18 cellular contexts compared by ENCODE assay signal in genomic region chr2:98551316-98551715, GRCh38. TPM values are rescaled to one million over a fixed set of nuclear protein-coding genes. Genes with fewer than 3 reads are reported as not detected.
A peak's percentile ranks its signal among the peaks of the same experiment; 100 is the strongest.
DNase-seq lines count a peak whose midpoint lies in the region; ATAC-seq, FAIRE-seq and TF ChIP-seq lines count a peak whose summit lies in the region.
"Had no signal": no experiment of that assay in that cellular context is flagged by ENCODE, and none has a peak within 500 bp of the region (broad histone marks: within the 10 kb centered on the region; RNA-seq: fewer than 3 reads in every experiment).

No MANE protein-coding gene starts in this region.

- no peak overlapping the region for H3K4me3 Mint-ChIP-seq in activated T-helper 2 cell treated with anti-CD3 and anti-CD28 coated beads, Interferon-gamma antibody, Interleukin-2, Interleukin-4, amounts not matched to agents 10 μg/mL and 5 μg/mL and 100 μg/mL, durations not matched to agents 14 hours and 24 hours and 36 hours (ENCODE audit: low read depth)
- H3K4me3 Mint-ChIP-seq: neural progenitor cell had no signal

- H3K4me1 ChIP-seq in BLaER1 treated with 17β-estradiol and CSF1 and Interleukin-3, amounts not matched to agents 10 nM and 100 nM = peaks cover 50 to 69% (median 58%) of the 10 kb centered on the region in 10 experiments
- H3K4me1 ChIP-seq in IMR-90 (ENCODE audit: control insufficient read depth, insufficient read depth, low read length) (no peaks in the 10 kb centered on the region; the same call in 1 of the 2 replicates), GM23248 (ENCODE audit: insufficient read depth) (no peaks in the 10 kb centered on the region)
- H3K4me1 ChIP-seq: neural progenitor cell had no signal

- H3K9me1 ChIP-seq in IMR-90 (ENCODE audit: insufficient read depth, low read length) = peaks cover 6% of the 10 kb centered on the region; the same call in 1 of the 2 replicates

- TF ChIP-seq POLR2A in IMR-90 (IDR thresholded peaks at IDR 0.05; ENCODE audit: low read depth, low read length) (no peak), GM12892 (IDR thresholded peaks at IDR 0.05; ENCODE audit: low read depth, low read length) (no peak)

- no peak overlapping the region for H2BK120ac ChIP-seq in IMR-90 (ENCODE audit: low read depth, low read length)

- H3K79me2 ChIP-seq in GM23248 (ENCODE audit: insufficient read depth) = no peaks in the 10 kb centered on the region

- peaks cover 47% of the 10 kb centered on the region for H3K4me1 Mint-ChIP-seq in activated T-helper 2 cell treated with anti-CD3 and anti-CD28 coated beads, Interferon-gamma antibody, Interleukin-2, Interleukin-4, amounts not matched to agents 10 μg/mL and 5 μg/mL and 100 μg/mL, durations not matched to agents 14 hours and 24 hours and 36 hours (ENCODE audit: low read depth)
- H3K4me1 Mint-ChIP-seq: neural progenitor cell had no signal

- H3K9me3 Mint-ChIP-seq in activated T-helper 2 cell treated with anti-CD3 and anti-CD28 coated beads, Interferon-gamma antibody, Interleukin-2, Interleukin-4, amounts not matched to agents 10 μg/mL and 5 μg/mL and 100 μg/mL, durations not matched to agents 14 hours and 24 hours and 36 hours = no peaks in the 10 kb centered on the region
- H3K9me3 Mint-ChIP-seq: neural progenitor cell had no signal

- in situ Hi-C loops in IMR-90 (cut with MboI; ENCODE audit: low sequenced_read_pairs) = no loop called here
- in situ Hi-C loops in GM23248 (cut with MboI) = no loop called here

- H3K9me2 ChIP-seq in GM23248 (ENCODE audit: insufficient read depth) = no peaks in the 10 kb centered on the region

- no peak overlapping the region for H3K4me3 ChIP-seq in BLaER1 treated with 17β-estradiol and CSF1 and Interleukin-3, amounts not matched to agents 10 nM and 100 nM
- H3K4me3 ChIP-seq in IMR-90 (ENCODE audit: insufficient read depth, low read depth, low read length) (no peak overlapping the region), GM23248 (no peak overlapping the region)
- H3K4me3 ChIP-seq: neural progenitor cell, SK-N-MC had no signal

- FAIRE-seq in GM12892 (lab: Jason Lieb, UNC) = no peak
- FAIRE-seq: bronchial epithelial cell had no signal

- no peak overlapping the region for H4K8ac ChIP-seq in IMR-90 (ENCODE audit: low read depth in 2 of 2, low read length in 2 of 2)

- H4K5ac ChIP-seq in IMR-90 (ENCODE audit: low read depth, low read length) = no peak overlapping the region

- CTCF ChIA-PET in IMR-90 (lab: Yijun Ruan, JAX) = interaction anchor here (0.6 to 1.3 kb wide), 2 partner anchors 9 to 24 kb away, joined by 3 read pairs; no protein-coding TSS in a partner anchor

- H3K27me3 ChIP-seq in BLaER1 treated with 17β-estradiol and CSF1 and Interleukin-3, amounts not matched to agents 10 nM and 100 nM = no peaks in the 10 kb centered on the region
- H3K27me3 ChIP-seq in IMR-90 (ENCODE audit: control insufficient read depth, insufficient read depth, low read length) = no peaks in the 10 kb centered on the region
- H3K27me3 ChIP-seq in GM23248 (replicated peaks; ENCODE audit: insufficient read depth) = no peaks in the 10 kb centered on the region
- H3K27me3 ChIP-seq: neural progenitor cell had no signal

- no TSS peak for BruUV-seq in IMR-90 (replicated peaks; lab: Mats Ljungman, UMichigan)

- peak overlapping the region; percentile 51 for H3K27ac Mint-ChIP-seq in activated T-helper 2 cell treated with anti-CD3 and anti-CD28 coated beads, Interferon-gamma antibody, Interleukin-2, Interleukin-4, amounts not matched to agents 10 μg/mL and 5 μg/mL and 100 μg/mL, durations not matched to agents 14 hours and 24 hours and 36 hours
- H3K27ac Mint-ChIP-seq: neural progenitor cell had no signal

- no peak overlapping the region for H4K91ac ChIP-seq in IMR-90 (ENCODE audit: insufficient read depth, low read depth, low read length)

- H2AK9ac ChIP-seq in IMR-90 (replicated peaks; ENCODE audit: low read depth, low read length, poor library complexity) = peak overlapping the region; percentile 33

- H3K18ac ChIP-seq in IMR-90 (ENCODE audit: low read depth, low read length) = no peak overlapping the region

- no peaks in the 10 kb centered on the region for H3K79me1 ChIP-seq in IMR-90 (ENCODE audit: low read depth in 1 of 2, low read length in 2 of 2)

- H3K9ac ChIP-seq in BLaER1 treated with 17β-estradiol and CSF1 and Interleukin-3, amounts not matched to agents 10 nM and 100 nM = no peak overlapping the region
- H3K9ac ChIP-seq in IMR-90 (ENCODE audit: low read depth, low read length) (no peak overlapping the region), GM23248 (no peak overlapping the region)
- H3K9ac ChIP-seq: neural progenitor cell had no signal

- H3K14ac ChIP-seq in IMR-90 (replicated peaks; ENCODE audit: low read depth, low read length) = no peak overlapping the region

- H3K56ac ChIP-seq in IMR-90 (ENCODE audit: extremely low read depth, insufficient read depth, low read length) = no peak overlapping the region

- H3K36me3 Mint-ChIP-seq in activated T-helper 2 cell treated with anti-CD3 and anti-CD28 coated beads, Interferon-gamma antibody, Interleukin-2, Interleukin-4, amounts not matched to agents 10 μg/mL and 5 μg/mL and 100 μg/mL, durations not matched to agents 14 hours and 24 hours and 36 hours (ENCODE audit: low read depth) = peaks cover 73% of the 10 kb centered on the region

- no peak for DNase-seq in IMR-90
- DNase-seq in activated T-helper 2 cell treated with anti-CD3 and anti-CD28 coated beads, Interferon-gamma antibody, Interleukin-2, Interleukin-4, amounts not matched to agents 10 μg/mL and 5 μg/mL and 100 μg/mL, durations not matched to agents 14 hours and 24 hours and 36 hours (ENCODE audit: low spot score) = peak; percentile 27
- DNase-seq in stimulated activated CD4-positive, alpha-beta T cell treated with anti-CD3 and anti-CD28 coated beads, Interleukin-2, amount 100 ng/mL, for 24 hours = peak; percentile 27 to 42
- no peak for DNase-seq in GM23248
- no peak for DNase-seq in NCI-H2107 treated with DMSO at 0.1 percent for 48 hours (lab: John Stamatoyannopoulos, UW; ENCODE audit: unreplicated experiment)
- DNase-seq in GM12892 (ENCODE audit: insufficient read length) = no peak
- DNase-seq: activated gamma-delta T cell treated with Interleukin-2 at 50 U/mL for 16 hours, DND-41, foreskin fibroblast, mammary epithelial cell, NCI-H1417, right cardiac atrium had no signal

- no peak overlapping the region for H3K27ac ChIP-seq in BLaER1 treated with 17β-estradiol and CSF1 and Interleukin-3, amounts not matched to agents 10 nM and 100 nM
- H3K27ac ChIP-seq in IMR-90 (ENCODE audit: insufficient read depth, low read length) (no peak overlapping the region), GM23248 (no peak overlapping the region)
- H3K27ac ChIP-seq: neural progenitor cell, SK-N-MC had no signal

- peaks cover 35 to 86% (median 59%) of the 10 kb centered on the region in 11 experiments for H3K36me3 ChIP-seq in BLaER1 treated with 17β-estradiol and CSF1 and Interleukin-3, amounts not matched to agents 10 nM and 100 nM
- H3K36me3 ChIP-seq in IMR-90 (ENCODE audit: control insufficient read depth, insufficient read depth, low read length) = peaks cover 28% of the 10 kb centered on the region
- no peaks in the 10 kb centered on the region for H3K36me3 ChIP-seq in GM23248 (ENCODE audit: low read depth)
- H3K36me3 ChIP-seq: neural progenitor cell had no signal

- TF ChIP-seq CTCF in IMR-90 (conservative IDR thresholded peaks at IDR 0.05; ENCODE audit: low read depth, low read length) = no peak

- H3K9me3 ChIP-seq in BLaER1 treated with 17β-estradiol and CSF1 and Interleukin-3, amounts not matched to agents 10 nM and 100 nM (replicated peaks in 1 of 11) = no peaks in the 10 kb centered on the region
- H3K9me3 ChIP-seq in IMR-90 (ENCODE audit: control insufficient read depth, insufficient read depth, low read length) (no peaks in the 10 kb centered on the region), GM23248 (ENCODE audit: low read depth) (no peaks in the 10 kb centered on the region)

- H2AK5ac ChIP-seq in IMR-90 (ENCODE audit: low read depth, low read length) = no peak overlapping the region

- no peak overlapping the region for H2AFZ ChIP-seq in IMR-90 (replicated peaks; ENCODE audit: low read length, poor library complexity)
- no peak overlapping the region for H2AFZ ChIP-seq in GM23248
- H2AFZ ChIP-seq: neural progenitor cell had no signal

- H2BK15ac ChIP-seq in IMR-90 (ENCODE audit: low read depth, low read length) = no peak overlapping the region

- H3K23ac ChIP-seq in IMR-90 (ENCODE audit: low read depth, low read length) = no peak overlapping the region

- ATAC-seq in IMR-90 (ENCODE audit: low read depth) = no peak
- no peak for ATAC-seq in GM21723 (IDR thresholded peaks at IDR 0.05; ENCODE audit: unreplicated experiment)
- ATAC-seq: HCT116, right cardiac atrium had no signal

- H3K4me2 ChIP-seq in BLaER1 treated with 17β-estradiol and CSF1 and Interleukin-3, amounts not matched to agents 10 nM and 100 nM = peak overlapping the region; percentile 3 to 57 (median 28); a peak in 18 of 22 replicates
- H3K4me2 ChIP-seq in IMR-90 (ENCODE audit: low read depth, low read length) (no peak overlapping the region), GM23248 (ENCODE audit: unreplicated experiment) (no peak overlapping the region)
- H3K4me2 ChIP-seq: neural progenitor cell had no signal

- no peak for TF ChIP-seq RAD21 in IMR-90 (IDR thresholded peaks at IDR 0.05; ENCODE audit: low read length)

- dilution Hi-C loops in IMR-90 (cut with HindIII; ENCODE audit: low sequenced_read_pairs, unreplicated experiment) = no loop called here

- no peak overlapping the region for H2BK5ac ChIP-seq in IMR-90 (ENCODE audit: low read depth, low read length, poor library complexity, severe bottlenecking)

- peaks cover 11% of the 10 kb centered on the region; the same call in 1 of the 2 replicates for H3F3A ChIP-seq in GM23248 (ENCODE audit: insufficient read depth)

- intact Hi-C loops in IMR-90 (cut with micrococcal nuclease) = no loop called here
- intact Hi-C loops in activated T-helper 2 cell treated with anti-CD3 and anti-CD28 coated beads, Interferon-gamma antibody, Interleukin-2, Interleukin-4, amounts not matched to agents 10 μg/mL and 5 μg/mL and 100 μg/mL, durations not matched to agents 14 hours and 24 hours and 36 hours (cut with micrococcal nuclease) = loop anchor here (5.0 kb wide), 2 partner anchors 69 to 84 kb away; no protein-coding TSS in a partner anchor

- POLR2A ChIA-PET in IMR-90 (lab: Charles Lee; ENCODE audit: unreplicated experiment) = no interaction called here

- WGBS in IMR-90 (ENCODE audit: extremely low coverage in 2 of 2, insufficient read length in 1 of 2), 2 experiments = 100% methylated on average over 1 of the region's 6 CpGs; no CpG with 5 or more reads in 1 of the 2 experiments
- WGBS in GM23248 (ENCODE audit: low coverage in 1 of 2, low lambda C conversion rate in 2 of 2, missing lambda C conversion rate in 2 of 2), 2 experiments = 91 to 96% methylated on average over 6 of the region's 6 CpGs

- H2BK20ac ChIP-seq in IMR-90 (ENCODE audit: low read depth, low read length) = no peak overlapping the region

- H4K20me1 ChIP-seq in BLaER1 treated with 17β-estradiol and CSF1 and Interleukin-3, amounts not matched to agents 10 nM and 100 nM = peaks cover 0 to 8% (median 0%) of the 10 kb centered on the region in 11 experiments; a peak in 2 of 22 replicates
- H4K20me1 ChIP-seq in IMR-90 (ENCODE audit: insufficient read depth, low read length) (no peaks in the 10 kb centered on the region), GM23248 (ENCODE audit: insufficient read depth) (no peaks in the 10 kb centered on the region)

- H3K4ac ChIP-seq in IMR-90 (ENCODE audit: low read depth, low read length) = no peak overlapping the region

- no peaks in the 10 kb centered on the region for H3K27me3 Mint-ChIP-seq in activated T-helper 2 cell treated with anti-CD3 and anti-CD28 coated beads, Interferon-gamma antibody, Interleukin-2, Interleukin-4, amounts not matched to agents 10 μg/mL and 5 μg/mL and 100 μg/mL, durations not matched to agents 14 hours and 24 hours and 36 hours (ENCODE audit: low read depth)

RNA-seq across cellular contexts. Expression of gene COA5, which starts 57.0 kb away (rescaled TPM):
- 8.4 and 16.4 TPM in 2 replicates for total RNA-seq in IMR-90 (2012; rRNA removed)
- polyA plus RNA-seq in IMR-90 (2012; rRNA removed) (10.1 and 14.2 TPM in 2 replicates), GM23248 (2016; fragmentation: Nextera tagmentation; extraction: Ambion mirVana) (38.2 and 42.0 TPM in 2 replicates)
- polyA plus RNA-seq in IMR-90 (2012; cell fraction: cytosol; rRNA removed) = 7.7 and 10.4 TPM in 2 replicates
- polyA plus RNA-seq in IMR-90 (2012; cell fraction: nucleus; rRNA removed; ENCODE audit: low replicate concordance) = 3.6 and 26.9 TPM in 2 replicates
- 20.9 and 23.9 TPM in 2 replicates for total RNA-seq in activated T-helper 2 cell treated with anti-CD3 and anti-CD28 coated beads, Interferon-gamma antibody, Interleukin-2, Interleukin-4, amounts not matched to agents 10 μg/mL and 5 μg/mL and 100 μg/mL, durations not matched to agents 14 hours and 24 hours and 36 hours
- total RNA-seq in GM23248 (2014; rRNA removed; shearing (Covaris generic)) = 23.8 and 32.7 TPM in 2 replicates
- polyA plus RNA-seq in GM12892 (2012; ENCODE audit: missing spikeins) = 38.7 TPM

RNA-seq across cellular contexts. Expression of gene UNC50, which starts 57.1 kb away (rescaled TPM):
- total RNA-seq in IMR-90 (2012; rRNA removed) = 18.3 and 40.3 TPM in 2 replicates
- polyA plus RNA-seq in IMR-90 (2012; rRNA removed) (29.5 and 34.1 TPM in 2 replicates), GM23248 (2016; fragmentation: Nextera tagmentation; extraction: Ambion mirVana) (80.5 and 88.6 TPM in 2 replicates)
- 12.0 and 13.8 TPM in 2 replicates for polyA plus RNA-seq in IMR-90 (2012; cell fraction: cytosol; rRNA removed)
- polyA plus RNA-seq in IMR-90 (2012; cell fraction: nucleus; rRNA removed; ENCODE audit: low replicate concordance) = 12.8 and 48.5 TPM in 2 replicates
- 39.6 and 40.1 TPM in 2 replicates for total RNA-seq in activated T-helper 2 cell treated with anti-CD3 and anti-CD28 coated beads, Interferon-gamma antibody, Interleukin-2, Interleukin-4, amounts not matched to agents 10 μg/mL and 5 μg/mL and 100 μg/mL, durations not matched to agents 14 hours and 24 hours and 36 hours
- 46.0 and 71.8 TPM in 2 replicates for total RNA-seq in GM23248 (2014; rRNA removed; shearing (Covaris generic))
- 33.3 TPM for polyA plus RNA-seq in GM12892 (2012; ENCODE audit: missing spikeins)

Comparison
In these comparisons a context has a peak if more than half of its experiments do, and no peak if none do; other contexts are left out.
1. H3K4me2 ChIP-seq: peak in BLaER1 treated with 17β-estradiol and CSF1 and Interleukin-3, amounts not matched to agents 10 nM and 100 nM (11 of 11); none in IMR-90 (single experiment) and GM23248 (single experiment).
2. DNase-seq: peak in activated T-helper 2 cell treated with anti-CD3 and anti-CD28 coated beads, Interferon-gamma antibody, Interleukin-2, Interleukin-4, amounts not matched to agents 10 μg/mL and 5 μg/mL and 100 μg/mL, durations not matched to agents 14 hours and 24 hours and 36 hours (single experiment) and stimulated activated CD4-positive, alpha-beta T cell treated with anti-CD3 and anti-CD28 coated beads, Interleukin-2, amount 100 ng/mL, for 24 hours (2 of 2); none in IMR-90 (single experiment), GM23248 (single experiment), NCI-H2107 treated with DMSO at 0.1 percent for 48 hours (single experiment) and GM12892 (single experiment).